ENCODE assay signal across 11 cellular contexts in genomic region chr3:75619481-75620031, GRCh38. TPM values are rescaled to one million over a fixed set of nuclear protein-coding genes. Genes with fewer than 3 reads are reported as not detected.
DNase-seq lines count a peak whose midpoint lies in the region; ATAC-seq and TF ChIP-seq lines count a peak whose summit lies in the region.
"Not testable (repeated sequence)": the region's sequence is repeated elsewhere in the genome, so short reads cannot be mapped to it uniquely, and the experiment has no call there.
"Had no signal": no experiment of that assay in that cellular context is flagged by ENCODE, and none has a peak within 500 bp of the region (broad histone marks: within the 10 kb centered on the region; RNA-seq: fewer than 3 reads in every experiment).

No MANE protein-coding gene starts in this region.

- H3K4me3 Mint-ChIP-seq in H9 (peak overlapping the region; percentile 63 to 82), T-helper 17 cell (peak overlapping the region; percentile 68), osteocyte (ENCODE audit: unreplicated experiment) (peak overlapping the region; percentile 74)
- H3K4me3 Mint-ChIP-seq in central memory CD8-positive, alpha-beta T cell: peak overlapping the region; percentile 49

- not testable (repeated sequence) for H2BK20ac ChIP-seq in H9 (ENCODE audit: low read depth, low read length, poor library complexity, severe bottlenecking)

- H3K9me3 Mint-ChIP-seq in H9; central memory CD8-positive, alpha-beta T cell; osteocyte (ENCODE audit: unreplicated experiment): not testable (repeated sequence)

- H3K79me2 ChIP-seq in ACC112 (ENCODE audit: control insufficient read depth, insufficient read depth, low read length, unreplicated experiment); H9 (ENCODE audit: insufficient read depth, low read length): not testable (repeated sequence)

- not testable (repeated sequence) for ATAC-seq in T-helper 17 cell; central memory CD8-positive, alpha-beta T cell (replicated peaks; ENCODE audit: extremely low read depth, poor library complexity, severe bottlenecking)
- peak; percentile 49 for ATAC-seq in Right ventricle myocardium superior (ENCODE audit: poor library complexity)

- H4K91ac ChIP-seq in H9 (ENCODE audit: insufficient read length, low read depth, low read length): not testable (repeated sequence)

- H3K4me2 ChIP-seq in H9 (ENCODE audit: insufficient read depth, insufficient read length, low read length): peak overlapping the region; percentile 43

- H4K20me1 ChIP-seq in H9 (ENCODE audit: control insufficient read depth, insufficient read depth, insufficient read length): not testable (repeated sequence)

- not testable (repeated sequence) for H2AFZ ChIP-seq in ACC112 (ENCODE audit: low read length, unreplicated experiment); H9 (ENCODE audit: low read length)

- H3K18ac ChIP-seq in H9 (ENCODE audit: insufficient read length, low read depth, low read length): not testable (repeated sequence)

- H3K9me3 ChIP-seq in H9 (ENCODE audit: control insufficient read depth, low read depth, low read length); T-helper 17 cell (ENCODE audit: control insufficient read depth, low read length, poor library complexity, severe bottlenecking); subcutaneous abdominal adipose tissue (ENCODE audit: control insufficient read depth in 5 of 5, low read length in 5 of 5): not testable (repeated sequence)

- not testable (repeated sequence) for H2BK120ac ChIP-seq in H9 (ENCODE audit: low read depth, low read length, poor library complexity, severe bottlenecking)

- intact Hi-C loops in Right ventricle myocardium superior (cut with DNase I): not testable (repeated sequence)

- not testable (repeated sequence) for H2BK12ac ChIP-seq in H9 (ENCODE audit: insufficient read length, low read depth, low read length)

- not testable (repeated sequence) for H3K27me3 ChIP-seq in ACC112 (ENCODE audit: insufficient read depth, low read length); H9 (ENCODE audit: insufficient read depth, low read length); subcutaneous abdominal adipose tissue (ENCODE audit: control insufficient read depth in 5 of 5, insufficient read depth in 4 of 5, low read length in 5 of 5)

- not testable (repeated sequence) for H3K23ac ChIP-seq in H9 (ENCODE audit: insufficient read length, low read depth, low read length)

- H4K5ac ChIP-seq in H9 (ENCODE audit: insufficient read length, low read depth, low read length): not testable (repeated sequence)

- not testable (repeated sequence) for H4K8ac ChIP-seq in H9 (replicated peaks; ENCODE audit: insufficient read length, low read depth, low read length)

- not testable (repeated sequence) for H3K4me1 Mint-ChIP-seq in H9; T-helper 17 cell; central memory CD8-positive, alpha-beta T cell; osteocyte (ENCODE audit: unreplicated experiment)

- not testable (repeated sequence) for H3K9ac ChIP-seq in H9 (ENCODE audit: extremely low read depth, insufficient read length, low read length)
- peak overlapping the region in 3 of 5 donors; percentile 20 to 64 (median 32) for H3K9ac ChIP-seq in subcutaneous abdominal adipose tissue (ENCODE audit: low read length in 5 of 5)

- no CpG with 5 or more reads among the region's 52 CpGs for WGBS in H9 (ENCODE audit: extremely low coverage, insufficient read length, low lambda C conversion rate)

- H3K36me3 ChIP-seq in ACC112 (ENCODE audit: insufficient read depth, low read length); subcutaneous abdominal adipose tissue (ENCODE audit: control insufficient read depth in 5 of 5, insufficient read depth in 5 of 5, low read length in 5 of 5): not testable (repeated sequence)

- not testable (repeated sequence) for H3K27ac Mint-ChIP-seq in H9; T-helper 17 cell; central memory CD8-positive, alpha-beta T cell (ENCODE audit: low read depth); osteocyte (ENCODE audit: unreplicated experiment)

- H3K4ac ChIP-seq in H9 (ENCODE audit: low read depth, low read length): not testable (repeated sequence)

- not testable (repeated sequence) for H3K56ac ChIP-seq in H9 (ENCODE audit: insufficient read length, low read depth, low read length)

- H3T11ph ChIP-seq in H9 (ENCODE audit: low read length): not testable (repeated sequence)

- TF ChIP-seq CTCF in H9 (conservative IDR thresholded peaks at IDR 0.05) (peak; percentile 40; the same call in 2 of the 3 replicates), osteocyte (IDR thresholded peaks at IDR 0.05) (peak; percentile 17)

- H2AK5ac ChIP-seq in H9 (ENCODE audit: insufficient read length, low read length): not testable (repeated sequence)

- not testable (repeated sequence) for H3K36me3 Mint-ChIP-seq in H9 (ENCODE audit: insufficient read depth in 1 of 3, low read depth in 3 of 3); T-helper 17 cell (ENCODE audit: low read depth); central memory CD8-positive, alpha-beta T cell (ENCODE audit: insufficient read depth); osteocyte (ENCODE audit: unreplicated experiment)

- H3K27me3 Mint-ChIP-seq in H9 (ENCODE audit: low read depth): peaks cover 38% of the 10 kb centered on the region
- peaks cover 25% of the 10 kb centered on the region for H3K27me3 Mint-ChIP-seq in T-helper 17 cell
- peaks cover 40% of the 10 kb centered on the region for H3K27me3 Mint-ChIP-seq in central memory CD8-positive, alpha-beta T cell
- H3K27me3 Mint-ChIP-seq in osteocyte (ENCODE audit: unreplicated experiment): not testable (repeated sequence)

- not testable (repeated sequence) for H3K79me1 ChIP-seq in H9 (ENCODE audit: insufficient read depth, low read depth, low read length, poor library complexity, severe bottlenecking)

- H3K4me3 ChIP-seq in ACC112 (ENCODE audit: low read depth, low read length) (peak overlapping the region; percentile 69), subcutaneous abdominal adipose tissue (ENCODE audit: low read depth in 1 of 5, low read length in 5 of 5) (peak overlapping the region in 4 of 5 donors; percentile 36 to 60 (median 54))

- not testable (repeated sequence) for H3K23me2 ChIP-seq in H9 (ENCODE audit: insufficient read length, low read depth, low read length, poor library complexity, severe bottlenecking)

- H3K27ac ChIP-seq in ACC112 (ENCODE audit: low read depth, low read length); H9 (ENCODE audit: insufficient read length, low read depth, low read length); subcutaneous abdominal adipose tissue (ENCODE audit: low read depth, low read length): not testable (repeated sequence)

- not testable (repeated sequence) for H2BK5ac ChIP-seq in H9 (ENCODE audit: insufficient read length, low read length)

- H3K4me1 ChIP-seq in ACC112 (ENCODE audit: control insufficient read depth, insufficient read depth, low read length, unreplicated experiment); H9 (ENCODE audit: insufficient read depth, low read length): not testable (repeated sequence)
- peaks cover 0 to 17% (median 12%) of the 10 kb centered on the region in 5 donors for H3K4me1 ChIP-seq in subcutaneous abdominal adipose tissue (ENCODE audit: control insufficient read depth in 5 of 5, insufficient read depth in 5 of 5, low read length in 5 of 5)

- not testable (repeated sequence) for H2BK15ac ChIP-seq in H9 (ENCODE audit: low read depth, low read length)

- not testable (repeated sequence) for H3K14ac ChIP-seq in H9 (ENCODE audit: insufficient read depth, low read length)

- peak; percentile 62 for DNase-seq in H9
- DNase-seq in T-helper 17 cell; central memory CD8-positive, alpha-beta T cell (ENCODE audit: low spot score in 2 of 2); osteocyte (ENCODE audit: extremely low spot score, unreplicated experiment): not testable (repeated sequence)
- peak; percentile 47 for DNase-seq in Right ventricle myocardium superior
- DNase-seq in left kidney (ENCODE audit: low read depth, low spot score): peak; percentile 55

RNA-seq across cellular contexts. Expression of gene FRG2C, which starts 44.6 kb away (rescaled TPM):
- total RNA-seq in H9 (2021) (not detected in 2 replicates), T-helper 17 cell (not detected), Right ventricle myocardium superior (not detected), osteocyte (not detected in 2 replicates)
- total RNA-seq: myocyte; subcutaneous adipose tissue; T-helper 2 cell treated with Interferon-gamma antibody and Interleukin-4, amounts not matched to agents 100 ng/mL and 5 ng/mL, for 36 hours had no signal
